ENCODE assay signal across 8 cellular contexts in the genomic region with DNA sequence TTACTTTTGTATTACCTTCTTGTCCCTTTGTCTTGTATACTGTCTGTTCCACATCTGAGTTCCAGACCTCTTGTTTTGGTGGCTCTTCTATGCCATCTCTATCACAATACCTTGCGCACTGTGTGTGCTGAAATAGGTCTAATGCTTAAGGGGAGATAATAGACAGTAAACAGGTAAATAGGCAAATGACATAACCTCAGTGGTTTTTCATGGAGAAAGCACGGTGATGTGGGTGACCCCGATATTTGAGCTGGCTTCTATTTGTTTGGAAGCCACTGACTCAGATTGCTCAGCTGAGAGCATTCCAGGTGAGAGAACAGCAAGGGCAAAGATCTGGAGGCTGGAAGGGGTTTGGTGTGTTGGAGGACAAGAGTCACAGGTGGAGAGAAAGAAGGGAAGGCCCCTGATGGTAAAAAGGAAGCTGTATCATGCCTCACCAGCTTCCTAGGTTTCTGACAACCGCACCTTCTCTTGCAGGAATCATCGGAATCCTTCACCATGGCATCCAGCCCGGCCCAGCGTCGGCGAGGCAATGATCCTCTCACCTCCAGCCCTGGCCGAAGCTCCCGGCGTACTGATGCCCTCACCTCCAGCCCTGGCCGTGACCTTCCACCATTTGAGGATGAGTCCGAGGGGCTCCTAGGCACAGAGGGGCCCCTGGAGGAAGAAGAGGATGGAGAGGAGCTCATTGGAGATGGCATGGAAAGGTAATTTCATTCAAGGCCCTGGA. TPM values are rescaled to one million over a fixed set of nuclear protein-coding genes. Genes with fewer than 3 reads are reported as not detected.
DNase-seq lines count a peak whose midpoint lies in the region; ATAC-seq and TF ChIP-seq lines count a peak whose summit lies in the region.

No MANE protein-coding gene starts in this region.

- H3K9me3 ChIP-seq in trophoblast cell (ENCODE audit: insufficient read depth, low read depth, low read length), result no peaks in the 10 kb centered on the region

- H3K79me2 ChIP-seq in trophoblast cell (ENCODE audit: control insufficient read depth, insufficient read depth, low read length, poor library complexity), result peaks cover 2% of the 10 kb centered on the region

- ATAC-seq in HG02759 (IDR thresholded peaks at IDR 0.05; ENCODE audit: unreplicated experiment), result no peak
- no peak for ATAC-seq in esophagus mucosa

- no peak overlapping the region for H2BK120ac ChIP-seq in trophoblast cell (ENCODE audit: insufficient read depth, low read length, poor library complexity)

- H4K12ac ChIP-seq in trophoblast cell (ENCODE audit: low read depth, low read length), result no peak overlapping the region

- no peak overlapping the region for H2BK5ac ChIP-seq in trophoblast cell (ENCODE audit: low read depth, low read length, poor library complexity)

- H4K8ac ChIP-seq in trophoblast cell (ENCODE audit: low read depth, low read length), result no peak overlapping the region

- H3K4me3 ChIP-seq in GM06990 (replicated peaks; ENCODE audit: low read depth, low read length), result peak overlapping the region; percentile 81
- peak overlapping the region; percentile 54 for H3K4me3 ChIP-seq in epithelial cell of esophagus (ENCODE audit: low read length)
- H3K4me3 ChIP-seq in trophoblast cell (ENCODE audit: low read depth, low read length), result no peak overlapping the region

- H3K14ac ChIP-seq in trophoblast cell (ENCODE audit: low read length), result no peak overlapping the region

- no peak overlapping the region for H2AK5ac ChIP-seq in trophoblast cell (ENCODE audit: low read length)

- H3K9ac ChIP-seq in trophoblast cell (ENCODE audit: low read length), result peak overlapping the region; percentile 2

- no peak overlapping the region for H3K27ac ChIP-seq in trophoblast cell (ENCODE audit: low read depth, low read length)

- H4K91ac ChIP-seq in trophoblast cell (ENCODE audit: low read depth, low read length), result no peak overlapping the region

- no peak overlapping the region for H3K18ac ChIP-seq in trophoblast cell (ENCODE audit: low read length)

- peaks cover 0 to 16% of the 10 kb centered on the region in 2 experiments for H3K4me1 ChIP-seq in trophoblast cell (ENCODE audit: control insufficient read depth in 1 of 2, insufficient read depth in 2 of 2, low read length in 2 of 2)

- TF ChIP-seq CTCF in GM06990 (IDR thresholded peaks at IDR 0.05; ENCODE audit: insufficient read depth, low read length, poor library complexity, severe bottlenecking) (no peak), epithelial cell of esophagus (IDR thresholded peaks at IDR 0.05; ENCODE audit: insufficient read depth, low read depth, low read length, missing control alignments) (no peak)

- DNase-seq in GM06990 (ENCODE audit: extremely low read depth, insufficient read length) (no peak), NCI-H69 (lab: John Stamatoyannopoulos, UW) (peak; percentile 13), epithelial cell of esophagus (ENCODE audit: low read depth) (no peak), trophoblast cell (peak in 1 of 2 donors; percentile 38), HCEC 1CT (no peak)
- no peak for DNase-seq in activated CD8-positive, alpha-beta memory T cell treated with anti-CD3 and anti-CD28 coated beads for 24 hours

- H3K4ac ChIP-seq in trophoblast cell (ENCODE audit: low read depth, low read length), result no peak overlapping the region

- H3K36me3 ChIP-seq in GM06990 (ENCODE audit: control insufficient read depth, insufficient read depth, low read length), result peaks cover 2% of the 10 kb centered on the region; the same call in 1 of the 2 replicates
- peaks cover 2 to 8% of the 10 kb centered on the region in 2 experiments for H3K36me3 ChIP-seq in trophoblast cell (ENCODE audit: control insufficient read depth in 1 of 2, insufficient read depth in 2 of 2, low read length in 2 of 2)

- WGBS in trophoblast cell (ENCODE audit: extremely low coverage, insufficient coverage, insufficient read length), result no CpG with 5 or more reads among the region's 14 CpGs

- peaks cover 4% of the 10 kb centered on the region for H3K79me1 ChIP-seq in trophoblast cell (ENCODE audit: low read length)

- peak overlapping the region; percentile 69 for H3K4me2 ChIP-seq in trophoblast cell (ENCODE audit: low read length)

- no peak overlapping the region for H2BK12ac ChIP-seq in trophoblast cell (ENCODE audit: low read length)

- no peak overlapping the region for H3K23ac ChIP-seq in trophoblast cell (ENCODE audit: low read length)

- H2AFZ ChIP-seq in trophoblast cell (ENCODE audit: insufficient read depth, low read length, poor library complexity), result no peak overlapping the region

- no peaks in the 10 kb centered on the region for H3K27me3 ChIP-seq in GM06990 (replicated peaks; ENCODE audit: control insufficient read depth, insufficient read depth, low read length)
- H3K27me3 ChIP-seq in trophoblast cell (ENCODE audit: insufficient read depth, low read length), result no peaks in the 10 kb centered on the region

RNA-seq across cellular contexts. Expression of gene MCM2, which starts 0.8 kb away (rescaled TPM):
- polyA plus RNA-seq in trophoblast cell (2013), result 15.4 and 15.8 TPM in 2 replicates
- 20.6 TPM for total RNA-seq in esophagus mucosa

RNA-seq across cellular contexts. Expression of gene TPRA1, which starts 8.5 kb away (rescaled TPM):
- 11.5 and 13.0 TPM in 2 replicates for polyA plus RNA-seq in trophoblast cell (2013)
- total RNA-seq in esophagus mucosa, result 15.6 TPM

RNA-seq across cellular contexts. Expression of gene PODXL2, which starts 30.0 kb away (rescaled TPM):
- 0.61 and 0.78 TPM in 2 replicates for polyA plus RNA-seq in trophoblast cell (2013)
- total RNA-seq in esophagus mucosa, result 2.7 TPM
